8 cellular contexts compared by ENCODE assay signal in genomic region chr2:156177654-156178053, GRCh38.
"Had no signal": no experiment of that assay in that cellular context is flagged by ENCODE, and none has a peak within 500 bp of the region (broad histone marks: within the 10 kb centered on the region; RNA-seq: fewer than 3 reads in every experiment).

No MANE protein-coding gene starts in this region.

- DNase-seq: GDM1, GF-D8 had no signal

- FAIRE-seq: G401.6, GM12878, GM12891, GM12892, GM18507, GM19239 had no signal

- ATAC-seq: GM12878 had no signal

- H3K4me3 ChIP-seq: GM12878 had no signal
